In genomic region chr9:92637886-92638620, GRCh38 we compare ENCODE assay signal across 22 cellular contexts.
"Had no signal": no experiment of that assay in that cellular context is flagged by ENCODE, and none has a peak within 500 bp of the region (broad histone marks: within the 10 kb centered on the region; RNA-seq: fewer than 3 reads in every experiment).

No MANE protein-coding gene starts in this region.

- H3K27me3 Mint-ChIP-seq: activated CD4-positive, alpha-beta T cell treated with anti-CD3 and anti-CD28 coated beads for 36 hours; activated naive CD4-positive, alpha-beta T cell treated with anti-CD3 and anti-CD28 coated beads, Interleukin-2, amount 50 U/mL, for 24 hours; natural killer cell treated with Interleukin-12 subunit alpha and Interleukin-12 subunit beta and Interleukin-15 and Interleukin-18, amount 100 ng/mL, for 72 hours; T-helper 17 cell had no signal

- ATAC-seq: activated CD4-positive, alpha-beta T cell treated with anti-CD3 and anti-CD28 coated beads for 36 hours; activated CD8-positive, alpha-beta T cell treated with anti-CD3 and anti-CD28 coated beads, Interleukin-2, amount 10 ng/mL, durations not matched to agents 7 days and 5 days; body of pancreas; T-helper 17 cell had no signal

- H3K27ac ChIP-seq: body of pancreas, colonic mucosa, left ventricle myocardium inferior, psoas muscle, SJCRH30, transverse colon, WERI-Rb-1 had no signal

- H3K27ac Mint-ChIP-seq: activated CD4-positive, alpha-beta T cell treated with anti-CD3 and anti-CD28 coated beads for 36 hours; activated CD8-positive, alpha-beta T cell treated with anti-CD3 and anti-CD28 coated beads, Interleukin-2, amount 10 ng/mL, durations not matched to agents 7 days and 5 days; activated naive CD4-positive, alpha-beta T cell treated with anti-CD3 and anti-CD28 coated beads, Interleukin-2, amount 50 U/mL, for 24 hours; natural killer cell treated with Interleukin-12 subunit alpha and Interleukin-12 subunit beta and Interleukin-15 and Interleukin-18, amount 100 ng/mL, for 72 hours; T-helper 17 cell had no signal

- H3K9me3 ChIP-seq: body of pancreas, colonic mucosa, esophagus squamous epithelium, left ventricle myocardium inferior, psoas muscle, SJCRH30, transverse colon had no signal

- H3K4me1 ChIP-seq: body of pancreas, colonic mucosa, SJCRH30 had no signal

- DNase-seq: activated CD4-positive, alpha-beta T cell treated with anti-CD3 and anti-CD28 coated beads for 36 hours; activated CD8-positive, alpha-beta T cell treated with anti-CD3 and anti-CD28 coated beads, Interleukin-2, amount 10 ng/mL, durations not matched to agents 7 days and 5 days; activated effector memory CD4-positive, alpha-beta T cell treated with Interleukin-2 at 50 U/mL for 16 hours; activated T-cell treated with anti-CD3 and anti-CD28 coated beads for 4 hours; body of pancreas; caudate nucleus; colonic mucosa; esophagus squamous epithelium; foreskin fibroblast; hippocampal formation; left ventricle myocardium inferior; mesendoderm; nucleus accumbens; psoas muscle; SJCRH30; stimulated activated naive CD4-positive, alpha-beta T cell; substantia nigra; T-helper 17 cell; transverse colon; WERI-Rb-1 had no signal

- H3K9me3 Mint-ChIP-seq: activated naive CD4-positive, alpha-beta T cell treated with anti-CD3 and anti-CD28 coated beads, Interleukin-2, amount 50 U/mL, for 24 hours; natural killer cell treated with Interleukin-12 subunit alpha and Interleukin-12 subunit beta and Interleukin-15 and Interleukin-18, amount 100 ng/mL, for 72 hours had no signal

- H3K4me1 Mint-ChIP-seq: activated CD4-positive, alpha-beta T cell treated with anti-CD3 and anti-CD28 coated beads for 36 hours; activated naive CD4-positive, alpha-beta T cell treated with anti-CD3 and anti-CD28 coated beads, Interleukin-2, amount 50 U/mL, for 24 hours had no signal

- H3K4me3 Mint-ChIP-seq: activated CD4-positive, alpha-beta T cell treated with anti-CD3 and anti-CD28 coated beads for 36 hours; activated CD8-positive, alpha-beta T cell treated with anti-CD3 and anti-CD28 coated beads, Interleukin-2, amount 10 ng/mL, durations not matched to agents 7 days and 5 days; activated naive CD4-positive, alpha-beta T cell treated with anti-CD3 and anti-CD28 coated beads, Interleukin-2, amount 50 U/mL, for 24 hours; natural killer cell treated with Interleukin-12 subunit alpha and Interleukin-12 subunit beta and Interleukin-15 and Interleukin-18, amount 100 ng/mL, for 72 hours; T-helper 17 cell had no signal

- H3K4me3 ChIP-seq: body of pancreas, colonic mucosa, esophagus squamous epithelium, left ventricle myocardium inferior, psoas muscle, SJCRH30, transverse colon had no signal

- H3K27me3 ChIP-seq: body of pancreas, colonic mucosa, esophagus squamous epithelium, SJCRH30, transverse colon had no signal
